In the genomic region with DNA sequence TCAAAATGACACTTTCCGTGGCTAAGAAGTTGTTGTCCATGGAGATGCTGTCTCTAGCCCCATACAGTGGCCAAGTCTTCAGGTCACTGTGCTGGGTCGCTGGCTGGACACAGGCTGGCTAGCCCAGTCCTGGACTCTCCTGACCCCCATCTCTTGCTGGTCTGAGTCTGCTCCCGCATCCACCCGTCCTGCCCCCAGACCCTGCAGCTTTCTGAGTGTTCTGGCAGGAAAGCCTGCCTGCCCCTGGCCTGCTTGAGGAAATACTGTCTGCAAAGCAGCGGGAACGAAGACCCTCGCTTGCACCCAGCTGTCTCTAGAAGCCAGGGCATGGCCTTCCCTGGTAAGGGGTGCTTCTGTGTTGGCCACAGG, we compare ENCODE assay signal across 11 cellular contexts. TPM values are rescaled to one million over a fixed set of nuclear protein-coding genes. Genes with fewer than 3 reads are reported as not detected.
DNase-seq lines count a peak whose midpoint lies in the region; ATAC-seq and TF ChIP-seq lines count a peak whose summit lies in the region.
"Had no signal": no experiment of that assay in that cellular context is flagged by ENCODE, and none has a peak within 500 bp of the region (broad histone marks: within the 10 kb centered on the region; RNA-seq: fewer than 3 reads in every experiment).

No MANE protein-coding gene starts in this region.

- H3K4me2 ChIP-seq in HCT116 (ENCODE audit: low read length) = peak overlapping the region; percentile 99

- no peak for ATAC-seq in HCT116
- ATAC-seq in activated T-cell treated with anti-CD3 and anti-CD28 coated beads, Interleukin-2, amount 50 U/mL, for 72 hours (replicated peaks in 1 of 2) = no peak

- no peaks in the 10 kb centered on the region for H3K36me3 Mint-ChIP-seq in activated T-cell treated with anti-CD3 and anti-CD28 coated beads, Interleukin-2, amount 50 U/mL, for 72 hours (ENCODE audit: insufficient read depth in 2 of 2)

- H3K36me3 ChIP-seq in HCT116 (ENCODE audit: control insufficient read depth in 1 of 2, insufficient read depth in 2 of 2, low read length in 2 of 2) (no peaks in the 10 kb centered on the region), adipocyte (ENCODE audit: control insufficient read depth, insufficient read depth, low read length, severe bottlenecking) (no peaks in the 10 kb centered on the region), iPS-15b (ENCODE audit: control insufficient read depth, insufficient read depth, low read length) (no peaks in the 10 kb centered on the region), stomach (no peaks in the 10 kb centered on the region), adrenal gland (replicated peaks in 1 of 2) (no peaks in the 10 kb centered on the region)
- H3K36me3 ChIP-seq: colonic mucosa had no signal

- no peak overlapping the region for H2AFZ ChIP-seq in HCT116 (ENCODE audit: low read depth, low read length, poor library complexity, severe bottlenecking)

- peak overlapping the region; percentile 78 for H3K9ac ChIP-seq in HCT116 (ENCODE audit: low read length)
- H3K9ac ChIP-seq in adipocyte (ENCODE audit: low read length) = peak overlapping the region; percentile 88
- no peak overlapping the region for H3K9ac ChIP-seq in iPS-15b (ENCODE audit: low read depth, low read length)

- 0 out of 2 replicates have a peak, but pooled peaks cover 3% of the 10 kb centered on the region for H4K20me1 ChIP-seq in HCT116 (ENCODE audit: insufficient read depth)

- H3K27me3 ChIP-seq in HCT116 (ENCODE audit: insufficient read depth, low read length) = no peaks in the 10 kb centered on the region
- no peaks in the 10 kb centered on the region for H3K27me3 ChIP-seq in adipocyte (replicated peaks; ENCODE audit: control insufficient read depth, insufficient read depth, low read length)
- peaks cover 22% of the 10 kb centered on the region for H3K27me3 ChIP-seq in iPS-15b (ENCODE audit: control insufficient read depth, insufficient read depth, low read length)
- H3K27me3 ChIP-seq in stomach = peaks cover 0 to 41% (median 14%) of the 10 kb centered on the region in 3 donors
- H3K27me3 ChIP-seq in adrenal gland = no peaks in the 10 kb centered on the region
- H3K27me3 ChIP-seq: colonic mucosa had no signal

- no peak for TF ChIP-seq CTCF in HCT116 (IDR thresholded peaks at IDR 0.05 in 2 of 3, conservative IDR thresholded peaks at IDR 0.05 in 1 of 3; ENCODE audit: borderline replicate concordance in 1 of 3, insufficient read depth in 1 of 3, low read depth in 2 of 3, low read length in 2 of 3)
- TF ChIP-seq CTCF in stomach (IDR thresholded peaks at IDR 0.05) = no peak
- no peak for TF ChIP-seq CTCF in adrenal gland (IDR thresholded peaks at IDR 0.05)

- WGBS in stomach, 5 donors = 61 to 68% (median 64%) methylated on average over 7 of the region's 7 CpGs
- WGBS in adrenal gland, 4 donors = 57 to 75% (median 65%) methylated on average over 5 to 7 of the region's 7 CpGs

- TF ChIP-seq RAD21 in HCT116 (IDR thresholded peaks at IDR 0.05; ENCODE audit: low read depth) = no peak

- no peak overlapping the region for H3K4me3 Mint-ChIP-seq in activated T-cell treated with anti-CD3 and anti-CD28 coated beads, Interleukin-2, amount 50 U/mL, for 72 hours

- H3K9me2 ChIP-seq in HCT116 (ENCODE audit: insufficient read depth) = no peaks in the 10 kb centered on the region

- no TSS peak for BruUV-seq in HCT116 (replicated peaks; lab: Mats Ljungman, UMichigan)

- no peak for TF ChIP-seq POLR2A in HCT116 (IDR thresholded peaks at IDR 0.05; ENCODE audit: borderline replicate concordance, extremely low read depth, insufficient read depth, insufficient read length)
- TF ChIP-seq POLR2A in stomach (IDR thresholded peaks at IDR 0.05) = no peak
- no peak for TF ChIP-seq POLR2A in adrenal gland (IDR thresholded peaks at IDR 0.05)

- peaks cover 33% of the 10 kb centered on the region for H3K27me3 Mint-ChIP-seq in activated T-cell treated with anti-CD3 and anti-CD28 coated beads, Interleukin-2, amount 50 U/mL, for 72 hours (ENCODE audit: low read depth)

- RAD21 ChIA-PET in HCT116 (lab: Charles Lee; ENCODE audit: low non-redundant PET in 1 of 2, low total read pairs in 2 of 2, uncharacterized antibody in 2 of 2, unreplicated experiment in 2 of 2) = no interaction called here

- no peak for TF ChIP-seq EP300 in stomach (IDR thresholded peaks at IDR 0.05)

- H3K4me1 ChIP-seq in HCT116 (ENCODE audit: control insufficient read depth in 1 of 2, insufficient read depth in 2 of 2, low read length in 2 of 2) = peaks cover 6 to 31% of the 10 kb centered on the region in 2 experiments
- H3K4me1 ChIP-seq in adipocyte (ENCODE audit: control insufficient read depth, insufficient read depth, low read length) = peaks cover 50% of the 10 kb centered on the region
- peaks cover 2% of the 10 kb centered on the region for H3K4me1 ChIP-seq in iPS-15b (ENCODE audit: control insufficient read depth, insufficient read depth, low read length)
- H3K4me1 ChIP-seq in stomach = peaks cover 16 to 41% (median 18%) of the 10 kb centered on the region in 4 donors
- H3K4me1 ChIP-seq in adrenal gland (replicated peaks in 1 of 2) = peaks cover 4 to 6% of the 10 kb centered on the region in 2 donors

- H3K9me3 Mint-ChIP-seq in activated T-cell treated with anti-CD3 and anti-CD28 coated beads, Interleukin-2, amount 50 U/mL, for 72 hours = no peaks in the 10 kb centered on the region

- H3K27ac Mint-ChIP-seq in activated T-cell treated with anti-CD3 and anti-CD28 coated beads, Interleukin-2, amount 50 U/mL, for 72 hours = no peak overlapping the region

- intact Hi-C loops in HCT116 (cut with micrococcal nuclease) (loop anchor here (10.0 kb wide), 1 partner anchor 51 kb away; no protein-coding TSS in a partner anchor), stomach (cut with DNase I; ENCODE audit: low total_unique reads) (no loop called here), adrenal gland (cut with DNase I) (no loop called here)

- H3K9me3 ChIP-seq in HCT116 (ENCODE audit: control insufficient read depth in 1 of 2, insufficient read depth in 1 of 2, low read depth in 1 of 2, low read length in 2 of 2) (no peaks in the 10 kb centered on the region), adipocyte (ENCODE audit: control insufficient read depth, low read length) (no peaks in the 10 kb centered on the region), iPS-15b (ENCODE audit: control insufficient read depth, insufficient read depth, low read length) (no peaks in the 10 kb centered on the region), stomach (no peaks in the 10 kb centered on the region), adrenal gland (replicated peaks in 1 of 3) (no peaks in the 10 kb centered on the region)
- H3K9me3 ChIP-seq: colonic mucosa had no signal

- DNase-seq in HCT116 (ENCODE audit: low read depth, low spot score) (no peak), adipocyte (ENCODE audit: low read depth) (no peak), stomach (no peak), NCI-H2196 (lab: John Stamatoyannopoulos, UW; ENCODE audit: unreplicated experiment) (no peak), adrenal gland (no peak), NCI-H1092 treated with DMSO at 0.1 percent for 48 hours (lab: John Stamatoyannopoulos, UW) (no peak)
- DNase-seq in activated T-cell treated with anti-CD3 and anti-CD28 coated beads, Interleukin-2, amount 50 U/mL, for 72 hours = no peak
- DNase-seq: NCI-H774, T-helper 2 cell had no signal

- CTCF ChIA-PET in HCT116 (lab: Charles Lee) = no interaction called here

- no peaks in the 10 kb centered on the region for H3K4me1 Mint-ChIP-seq in activated T-cell treated with anti-CD3 and anti-CD28 coated beads, Interleukin-2, amount 50 U/mL, for 72 hours (ENCODE audit: low read depth)

- POLR2A ChIA-PET in HCT116 (lab: Charles Lee) = no interaction called here

- H3K4me3 ChIP-seq in HCT116 (replicated peaks in 1 of 2; ENCODE audit: low read depth in 1 of 2, low read length in 2 of 2) = peak overlapping the region; percentile 66 to 90
- peak overlapping the region; percentile 91 for H3K4me3 ChIP-seq in adipocyte (ENCODE audit: low read length)
- peak overlapping the region; percentile 56 for H3K4me3 ChIP-seq in iPS-15b (ENCODE audit: low read depth, low read length)
- peak overlapping the region; percentile 38 to 49 (median 43) for H3K4me3 ChIP-seq in stomach
- H3K4me3 ChIP-seq in adrenal gland = peak overlapping the region in 1 of 4 donors; percentile 47

- H3K27ac ChIP-seq in HCT116 (ENCODE audit: low read depth, low read length) (no peak overlapping the region; the same call in 1 of the 2 replicates), stomach (peak overlapping the region in 1 of 5 donors; percentile 42), adrenal gland (no peak overlapping the region)
- H3K27ac ChIP-seq: colonic mucosa had no signal

- peaks cover 26% of the 10 kb centered on the region; the same call in 1 of the 2 replicates for H3K79me2 ChIP-seq in HCT116 (ENCODE audit: insufficient read depth, low read length)

TF ChIP-seq in HCT116, 20 proteins besides CTCF, POLR2A, EP300 and RAD21 (continues in another document):
- TF ChIP-seq JUND (IDR thresholded peaks at IDR 0.05) (no peak), EZH2phosphoT487 (IDR thresholded peaks at IDR 0.05; ENCODE audit: borderline replicate concordance) (no peak), EGR1 (IDR thresholded peaks at IDR 0.05; ENCODE audit: low read depth) (no peak), CEBPB (IDR thresholded peaks at IDR 0.05; ENCODE audit: low read depth) (no peak), CBX3 (IDR thresholded peaks at IDR 0.05; ENCODE audit: low read depth) (no peak), SIN3A (IDR thresholded peaks at IDR 0.05; ENCODE audit: low read depth) (no peak), TCF7L2 (IDR thresholded peaks at IDR 0.05; ENCODE audit: borderline replicate concordance, extremely low read depth, insufficient read depth, insufficient read length) (no peak), SP1 (IDR thresholded peaks at IDR 0.05; ENCODE audit: low read depth) (no peak)
- TF ChIP-seq, protein P1, sequence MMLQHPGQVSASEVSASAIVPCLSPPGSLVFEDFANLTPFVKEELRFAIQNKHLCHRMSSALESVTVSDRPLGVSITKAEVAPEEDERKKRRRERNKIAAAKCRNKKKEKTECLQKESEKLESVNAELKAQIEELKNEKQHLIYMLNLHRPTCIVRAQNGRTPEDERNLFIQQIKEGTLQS (IDR thresholded peaks at IDR 0.05) = no peak

RNA-seq across cellular contexts. Expression of gene ARHGAP22, which starts 0.8 kb away (rescaled TPM):
- total RNA-seq in HCT116 (2021; ENCODE audit: unreplicated experiment) (9.9 TPM), stomach (10 to 100 TPM in 1 of 5 donors, 1 to 10 TPM in 3, not detected in 1; 2.0 to 28.6 (median 2.2) TPM), adrenal gland (1 to 10 TPM in 7 of 8 donors, under 1 TPM in 1; 0.91 to 8.0 (median 4.9) TPM)
- 4.7 and 6.3 TPM in 2 replicates for polyA plus RNA-seq in HCT116 (2012)
- polyA plus RNA-seq in stomach (1 to 10 TPM; 1.3 to 4.0 (median 2.2) TPM), adrenal gland (10 to 100 TPM in 1 of 3 donors, 1 to 10 TPM in 2; 1.1 to 11.6 (median 4.6) TPM)
- total RNA-seq in activated T-cell treated with anti-CD3 and anti-CD28 coated beads, Interleukin-2, amount 50 U/mL, for 72 hours = not detected
